8 cellular contexts compared by ENCODE assay signal in genomic region chr9:127785933-127786772, GRCh38. TPM values are rescaled to one million over a fixed set of nuclear protein-coding genes. Genes with fewer than 3 reads are reported as not detected.
DNase-seq lines count a peak whose midpoint lies in the region; ATAC-seq and TF ChIP-seq lines count a peak whose summit lies in the region.

TSS of gene CDK9 (plus strand) at chr9:127786034. CDS start at chr9:127786149, 115 bp downstream.

- CTCF ChIA-PET in PC-9 (lab: Charles Lee), result interaction anchor here (0.6 to 0.9 kb wide), 8 partner anchors 51 to 343 kb away, joined by 3 to 9 read pairs (median 6); partner anchors contain the start of genes ENG and TOR2A

- peaks cover 34% of the 10 kb centered on the region for H3F3A ChIP-seq in PC-9 (ENCODE audit: insufficient read depth, low read depth)

- H3K9me3 ChIP-seq in PC-9 (ENCODE audit: insufficient read depth, low read depth) (no peaks in the 10 kb centered on the region), mucosa of stomach (ENCODE audit: control insufficient read depth, low read length) (no peaks in the 10 kb centered on the region)

- TF ChIP-seq CTCF in PC-9 (conservative IDR thresholded peaks at IDR 0.05), result no peak

- TF ChIP-seq POLR2A in erythroblast (IDR thresholded peaks at IDR 0.05; ENCODE audit: low read length), result peak; percentile 65

- peaks cover 50% of the 10 kb centered on the region for H4K20me1 ChIP-seq in PC-9 (ENCODE audit: insufficient read depth)

- peak within 1 kb of the TSS; percentile 73 for H3K4me2 ChIP-seq in PC-9

- H2AFZ ChIP-seq in PC-9, result peak within 1 kb of the TSS; percentile 77

- H3K79me2 ChIP-seq in PC-9 (ENCODE audit: low read depth), result peaks cover 46% of the 10 kb centered on the region

- intact Hi-C loops in PC-9 (cut with micrococcal nuclease; ENCODE audit: unreplicated experiment), result loop anchor here (1.0 to 5.0 kb wide), 6 partner anchors 17 to 195 kb away; partner anchors contain the start of genes ST6GALNAC4 and TOR2A

- no peaks in the 10 kb centered on the region for H3K9me2 ChIP-seq in PC-9 (ENCODE audit: insufficient read depth)

- peak; percentile 96 for DNase-seq in D341Med (ENCODE audit: low spot score)
- DNase-seq in HuH-7 (ENCODE audit: low spot score), result peak; percentile 90
- peak; percentile 66 to 95 for DNase-seq in PC-9
- peak; percentile 97 for DNase-seq in activated T-cell treated with anti-CD3 and anti-CD28 coated beads for 48 hours (ENCODE audit: low read depth)
- DNase-seq in erythroblast (lab: John Stamatoyannopoulos, UW), result peak; percentile 95 to 96
- peak; percentile 83 to 87 for DNase-seq in stimulated activated CD8-positive, alpha-beta memory T cell treated with anti-CD3 and anti-CD28 coated beads, Interleukin-7, amount 100 ng/mL, for 1 hour (ENCODE audit: low read depth in 2 of 2)

- H3K36me3 ChIP-seq in PC-9 (ENCODE audit: low read depth), result peaks cover 30% of the 10 kb centered on the region
- H3K36me3 ChIP-seq in mucosa of stomach (ENCODE audit: control insufficient read depth, insufficient read depth, low read length), result peaks cover 24% of the 10 kb centered on the region

- H3K4me3 ChIP-seq in PC-9 (peak within 1 kb of the TSS; percentile 99), mucosa of stomach (ENCODE audit: low read length) (peak within 1 kb of the TSS; percentile 81)

- peak within 1 kb of the TSS; percentile 72 for H3K27ac ChIP-seq in PC-9

- ATAC-seq in GM21447 (IDR thresholded peaks at IDR 0.05; ENCODE audit: unreplicated experiment), result peak; percentile 56

- H3K27me3 ChIP-seq in PC-9 (ENCODE audit: insufficient read depth, low read depth) (no peaks in the 10 kb centered on the region), mucosa of stomach (ENCODE audit: control insufficient read depth, insufficient read depth, low read length) (no peaks in the 10 kb centered on the region)

- peak within 1 kb of the TSS; percentile 86 for H3K9ac ChIP-seq in mucosa of stomach (ENCODE audit: low read length)

- TSS peak; percentile 45 for BruUV-seq in PC-9 (replicated peaks; lab: Mats Ljungman, UMichigan)

- POLR2A ChIA-PET in PC-9 (lab: Charles Lee; ENCODE audit: unreplicated experiment), result interaction anchor here (0.6 to 1.6 kb wide), 6 partner anchors 15 to 208 kb away, joined by 3 to 23 read pairs (median 5); partner anchors contain the start of gene FPGS

- H3K4me1 ChIP-seq in PC-9 (replicated peaks; ENCODE audit: insufficient read depth) (peaks cover 8% of the 10 kb centered on the region), mucosa of stomach (ENCODE audit: control insufficient read depth, insufficient read depth, low read length) (peaks cover 19% of the 10 kb centered on the region)

RNA-seq across cellular contexts. Expression of gene CDK9, which starts in this region (rescaled TPM):
- 92.5 and 93.8 TPM in 2 replicates for total RNA-seq in PC-9 (2021)

Comparison
In these comparisons a context has a peak if more than half of its experiments do, and no peak if none do; other contexts are left out.
1. Peak in every context shown above with its lines: DNase-seq, ATAC-seq, H3K4me3 ChIP-seq and H3K27ac ChIP-seq.